Comparison of ENCODE assay signal across 8 cellular contexts in the genomic region with DNA sequence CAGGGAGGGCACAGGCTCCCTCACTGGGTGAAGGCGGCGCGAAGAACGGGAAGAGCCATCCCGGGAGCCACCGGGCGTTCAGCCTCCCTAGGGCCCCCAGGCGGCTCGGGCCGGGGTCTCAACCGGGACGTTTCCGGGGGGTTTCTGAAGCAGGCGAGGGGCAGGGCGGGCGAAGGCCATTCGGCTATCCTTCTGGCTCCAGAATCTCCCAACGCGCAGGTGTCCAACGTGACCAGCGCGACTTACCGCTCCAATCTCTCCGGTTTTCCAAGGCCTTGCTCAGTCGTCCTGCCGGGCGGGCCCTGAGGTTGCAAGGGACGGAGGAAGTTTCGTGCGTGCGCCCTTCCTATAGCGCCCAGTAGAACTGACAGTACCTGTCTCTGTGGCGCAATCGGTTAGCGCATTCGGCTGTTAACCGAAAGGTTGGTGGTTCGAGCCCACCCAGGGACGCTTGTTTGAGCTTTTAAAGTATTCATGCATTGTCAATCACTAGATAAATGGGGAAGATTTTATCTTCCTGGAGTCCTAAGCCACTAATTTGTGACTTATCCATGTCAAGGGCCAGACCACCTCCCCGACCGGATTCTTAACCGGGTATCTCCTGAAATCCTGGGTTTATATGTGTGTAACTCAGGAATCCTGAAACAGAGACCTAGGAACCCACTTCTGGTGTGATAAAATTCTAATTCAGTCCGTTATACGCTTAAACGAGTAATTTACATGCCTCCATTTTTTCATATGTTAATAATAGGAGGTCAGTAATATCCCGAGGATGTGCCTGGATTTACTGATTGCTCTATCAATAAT. TPM values are rescaled to one million over a fixed set of nuclear protein-coding genes. Genes with fewer than 3 reads are reported as not detected.
A peak's percentile ranks its signal among the peaks of the same experiment; 100 is the strongest.
DNase-seq lines count a peak whose midpoint lies in the region; ATAC-seq and TF ChIP-seq lines count a peak whose summit lies in the region.
"Not testable (repeated sequence)": the region's sequence is repeated elsewhere in the genome, so short reads cannot be mapped to it uniquely, and the experiment has no call there.

No MANE protein-coding gene starts in this region.

- in situ Hi-C loops in Caki2 (cut with HindIII; ENCODE audit: low pct_unique_long_range_greater_than_20kb, low sequenced_read_pairs): not testable (repeated sequence)

- DNase-seq in Caki2 (ENCODE audit: low read depth) (peak; percentile 85), NCI-H1092 (lab: John Stamatoyannopoulos, UW) (peak; percentile 55), SW 1271 (lab: John Stamatoyannopoulos, UW) (peak; percentile 2 to 36), iris pigment epithelial cell (ENCODE audit: low read depth) (peak; percentile 67), progenitor cell of endocrine pancreas (ENCODE audit: low spot score, unreplicated experiment) (peak; percentile 34)
- DNase-seq in effector CD4-positive, alpha-beta T cell: peak; percentile 37

- TF ChIP-seq CTCF in progenitor cell of endocrine pancreas (IDR thresholded peaks at IDR 0.05; ENCODE audit: unreplicated experiment): not testable (repeated sequence)

- ATAC-seq in activated T-helper 17 cell treated with anti-CD3 and anti-CD28 coated beads, Interleukin-2, amount 50 U/mL, for 72 hours (replicated peaks); stimulated activated memory B cell treated with anti-CD40 and anti-IgM and Interleukin-4, amounts not matched to agents 10 μg/mL and 1 μg/mL and 100 μg/mL, for 72 hours: not testable (repeated sequence)

- peak overlapping the region; percentile 84 for H3K4me3 Mint-ChIP-seq in activated T-helper 17 cell treated with anti-CD3 and anti-CD28 coated beads, Interleukin-2, amount 50 U/mL, for 72 hours
- H3K4me3 Mint-ChIP-seq in progenitor cell of endocrine pancreas (ENCODE audit: low read depth): peak overlapping the region; percentile 78
- peak overlapping the region; percentile 83 for H3K4me3 Mint-ChIP-seq in stimulated activated memory B cell treated with anti-CD40 and anti-IgM and Interleukin-4, amounts not matched to agents 10 μg/mL and 1 μg/mL and 100 μg/mL, for 72 hours

- H3K4me1 Mint-ChIP-seq in activated T-helper 17 cell treated with anti-CD3 and anti-CD28 coated beads, Interleukin-2, amount 50 U/mL, for 72 hours; progenitor cell of endocrine pancreas (ENCODE audit: low read depth); stimulated activated memory B cell treated with anti-CD40 and anti-IgM and Interleukin-4, amounts not matched to agents 10 μg/mL and 1 μg/mL and 100 μg/mL, for 72 hours: not testable (repeated sequence)

- peak overlapping the region; percentile 98 for H3K27ac Mint-ChIP-seq in activated T-helper 17 cell treated with anti-CD3 and anti-CD28 coated beads, Interleukin-2, amount 50 U/mL, for 72 hours
- peak overlapping the region; percentile 95 for H3K27ac Mint-ChIP-seq in progenitor cell of endocrine pancreas
- H3K27ac Mint-ChIP-seq in stimulated activated memory B cell treated with anti-CD40 and anti-IgM and Interleukin-4, amounts not matched to agents 10 μg/mL and 1 μg/mL and 100 μg/mL, for 72 hours: peak overlapping the region; percentile 86

- H3K27me3 Mint-ChIP-seq in activated T-helper 17 cell treated with anti-CD3 and anti-CD28 coated beads, Interleukin-2, amount 50 U/mL, for 72 hours; progenitor cell of endocrine pancreas; stimulated activated memory B cell treated with anti-CD40 and anti-IgM and Interleukin-4, amounts not matched to agents 10 μg/mL and 1 μg/mL and 100 μg/mL, for 72 hours: not testable (repeated sequence)

- H3K9me3 Mint-ChIP-seq in activated T-helper 17 cell treated with anti-CD3 and anti-CD28 coated beads, Interleukin-2, amount 50 U/mL, for 72 hours; progenitor cell of endocrine pancreas (ENCODE audit: low read depth); stimulated activated memory B cell treated with anti-CD40 and anti-IgM and Interleukin-4, amounts not matched to agents 10 μg/mL and 1 μg/mL and 100 μg/mL, for 72 hours: not testable (repeated sequence)

- H3K36me3 Mint-ChIP-seq in activated T-helper 17 cell treated with anti-CD3 and anti-CD28 coated beads, Interleukin-2, amount 50 U/mL, for 72 hours (ENCODE audit: low read depth): peaks cover 20% of the 10 kb centered on the region
- not testable (repeated sequence) for H3K36me3 Mint-ChIP-seq in progenitor cell of endocrine pancreas (ENCODE audit: insufficient read depth)
- peaks cover 13% of the 10 kb centered on the region for H3K36me3 Mint-ChIP-seq in stimulated activated memory B cell treated with anti-CD40 and anti-IgM and Interleukin-4, amounts not matched to agents 10 μg/mL and 1 μg/mL and 100 μg/mL, for 72 hours

RNA-seq across cellular contexts. Expression of a gene that starts 42.4 kb away (rescaled TPM):
- 14.5 and 15.5 TPM in 2 replicates for total RNA-seq in Caki2 (2014; rRNA removed; shearing (Covaris generic); ENCODE audit: low replicate concordance)
- total RNA-seq in activated T-helper 17 cell treated with anti-CD3 and anti-CD28 coated beads, Interleukin-2, amount 50 U/mL, for 72 hours: 10 to 100 TPM; 46.6 to 55.9 TPM
- 70.1 and 74.7 TPM in 2 replicates for total RNA-seq in progenitor cell of endocrine pancreas

RNA-seq across cellular contexts. Expression of a gene that starts 45.7 kb away (rescaled TPM):
- total RNA-seq in Caki2 (2014; rRNA removed; shearing (Covaris generic); ENCODE audit: low replicate concordance): not detected in 2 replicates
- not detected for total RNA-seq in activated T-helper 17 cell treated with anti-CD3 and anti-CD28 coated beads, Interleukin-2, amount 50 U/mL, for 72 hours
- not detected in 2 replicates for total RNA-seq in progenitor cell of endocrine pancreas

Comparison
In these comparisons a context has a peak if more than half of its experiments do, and no peak if none do; other contexts are left out.
1. DNase-seq: peak in every context shown above with its lines; median percentile 85 in Caki2; 67 in iris pigment epithelial cell; 55 in NCI-H1092; 37 in effector CD4-positive, alpha-beta T cell; 34 in progenitor cell of endocrine pancreas; 19 in SW 1271.